In the genomic region with DNA sequence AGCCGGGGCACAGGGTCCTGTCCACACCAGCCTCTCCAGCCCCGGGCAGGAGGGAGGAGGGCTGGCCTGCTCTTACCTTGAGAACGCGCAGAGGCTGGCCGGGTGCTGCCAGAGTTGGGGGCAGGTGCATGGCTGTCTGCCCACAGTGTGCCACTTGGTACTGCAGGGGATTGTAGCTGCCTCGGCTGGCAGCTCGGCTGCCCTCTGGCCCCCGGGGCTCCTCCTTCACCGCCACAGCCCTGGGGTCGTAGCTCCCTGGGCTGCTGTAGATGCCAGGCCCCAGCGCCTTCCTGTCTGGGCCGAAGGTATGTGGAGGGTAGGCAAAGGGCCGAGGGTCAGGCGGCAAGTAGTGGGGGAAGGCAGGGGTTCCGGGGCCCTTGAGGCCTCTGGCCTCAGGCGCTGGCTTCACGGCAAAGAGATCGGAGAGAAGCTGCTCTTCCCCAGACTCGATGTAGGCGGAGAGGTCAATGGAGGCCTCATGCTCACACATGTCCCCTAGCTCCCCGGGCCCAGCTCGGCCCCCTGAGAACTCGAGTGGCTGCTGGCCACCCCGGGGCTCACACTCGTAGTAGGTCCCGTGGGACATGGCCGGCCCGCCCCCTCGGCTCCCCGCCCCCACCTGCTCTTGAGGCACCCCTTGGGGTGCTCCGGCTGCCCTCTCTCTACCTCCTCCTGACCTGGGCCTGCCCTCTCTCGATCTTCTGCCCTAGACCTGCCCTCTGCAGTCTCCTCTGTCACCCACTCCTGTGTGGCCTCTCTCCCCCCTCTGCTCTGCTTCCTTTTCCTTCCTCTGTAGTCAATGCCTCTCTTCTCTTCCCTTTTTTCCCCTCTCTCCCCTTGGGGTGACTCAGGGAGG, we compare ENCODE assay signal across 15 cellular contexts. TPM values are rescaled to one million over a fixed set of nuclear protein-coding genes. Genes with fewer than 3 reads are reported as not detected.
A peak's percentile ranks its signal among the peaks of the same experiment; 100 is the strongest.
DNase-seq lines count a peak whose midpoint lies in the region; ATAC-seq and TF ChIP-seq lines count a peak whose summit lies in the region.
"Had no signal": no experiment of that assay in that cellular context is flagged by ENCODE, and none has a peak within 500 bp of the region (broad histone marks: within the 10 kb centered on the region; RNA-seq: fewer than 3 reads in every experiment).

A gene (minus strand): TSS at position 750 of the 856 bp plus-strand sequence. CDS start 164 bp downstream, at position 586.

- H3K27me3 ChIP-seq in OCI-LY3 (ENCODE audit: low read depth, low read length) = peaks cover 25% of the 10 kb centered on the region
- no peaks in the 10 kb centered on the region for H3K27me3 ChIP-seq in ascending aorta
- H3K27me3 ChIP-seq in osteoblast (ENCODE audit: insufficient read depth, low read length) = no peaks in the 10 kb centered on the region
- H3K27me3 ChIP-seq: thyroid gland had no signal

- intact Hi-C loops in dendritic cell treated with granulocyte-macrophage colony-stimulating factor and Interleukin-4, amounts not matched to agents 40 ng/mL and 50 ng/mL, for 4 days (cut with micrococcal nuclease) = no loop called here
- intact Hi-C loops in ascending aorta (cut with DNase I) = no loop called here

- peak within 1 kb of the TSS; percentile 87 for H3K4me2 ChIP-seq in OCI-LY3 (ENCODE audit: low read length)
- H3K4me2 ChIP-seq in osteoblast (ENCODE audit: insufficient read depth, low read length) = no peak within 1 kb of the TSS
- H3K4me2 ChIP-seq: PC-9 had no signal

- TF ChIP-seq CTCF in OCI-LY3 (IDR thresholded peaks at IDR 0.05; ENCODE audit: low read depth, low read length) (no peak), ascending aorta (IDR thresholded peaks at IDR 0.05) (no peak), osteoblast (IDR thresholded peaks at IDR 0.05; ENCODE audit: extremely low read depth, low read depth, low read length) (no peak)

- H3K79me2 ChIP-seq in OCI-LY3 (ENCODE audit: low read length) (no peaks in the 10 kb centered on the region), osteoblast (ENCODE audit: insufficient read depth, low read length) (no peaks in the 10 kb centered on the region)

- no peaks in the 10 kb centered on the region for H3K36me3 Mint-ChIP-seq in activated T-cell treated with anti-CD3 and anti-CD28 coated beads, Interleukin-2, amount 50 U/mL, for 24 hours (ENCODE audit: low read depth)
- H3K36me3 Mint-ChIP-seq in dendritic cell treated with granulocyte-macrophage colony-stimulating factor and Interleukin-4, amounts not matched to agents 40 ng/mL and 50 ng/mL, for 4 days (ENCODE audit: low read depth) = no peaks in the 10 kb centered on the region
- H3K36me3 Mint-ChIP-seq in stimulated activated memory B cell treated with anti-CD40 and anti-IgM and Interleukin-4, amounts not matched to agents 10 μg/mL and 1 μg/mL and 100 μg/mL, for 72 hours = no peaks in the 10 kb centered on the region

- no peak for ATAC-seq in stimulated activated memory B cell treated with anti-CD40 and anti-IgM and Interleukin-4, amounts not matched to agents 10 μg/mL and 1 μg/mL and 100 μg/mL, for 72 hours
- no peak for ATAC-seq in HG03135 (IDR thresholded peaks at IDR 0.05; ENCODE audit: unreplicated experiment)

- no peaks in the 10 kb centered on the region for H3K9me3 Mint-ChIP-seq in activated T-cell treated with anti-CD3 and anti-CD28 coated beads, Interleukin-2, amount 50 U/mL, for 24 hours
- H3K9me3 Mint-ChIP-seq in dendritic cell treated with granulocyte-macrophage colony-stimulating factor and Interleukin-4, amounts not matched to agents 40 ng/mL and 50 ng/mL, for 4 days = no peaks in the 10 kb centered on the region
- H3K9me3 Mint-ChIP-seq in stimulated activated memory B cell treated with anti-CD40 and anti-IgM and Interleukin-4, amounts not matched to agents 10 μg/mL and 1 μg/mL and 100 μg/mL, for 72 hours = no peaks in the 10 kb centered on the region

- H3K4me1 ChIP-seq in OCI-LY3 (ENCODE audit: low read length) (peaks cover 29% of the 10 kb centered on the region), ascending aorta (peaks cover 6 to 11% of the 10 kb centered on the region in 2 donors), osteoblast (ENCODE audit: insufficient read depth, low read length) (peaks cover 32% of the 10 kb centered on the region)
- H3K4me1 ChIP-seq: prostate gland had no signal

- 0 out of 2 replicates have a peak within 1 kb of the TSS, but pooled peaks have one; percentile 25 for H3K9ac ChIP-seq in OCI-LY3 (ENCODE audit: low read length)

- H4K20me1 ChIP-seq in OCI-LY3 (ENCODE audit: insufficient read depth, low read length) = no peaks in the 10 kb centered on the region
- H4K20me1 ChIP-seq in osteoblast (ENCODE audit: insufficient read depth, low read length) = no peaks in the 10 kb centered on the region

- H3K9me3 ChIP-seq in OCI-LY3 (ENCODE audit: insufficient read depth, low read length) (no peaks in the 10 kb centered on the region), ascending aorta (no peaks in the 10 kb centered on the region), osteoblast (ENCODE audit: low read depth, low read length) (no peaks in the 10 kb centered on the region)
- H3K9me3 ChIP-seq: heart left ventricle, prostate gland, thyroid gland had no signal

- H3K4me3 ChIP-seq in OCI-LY3 (ENCODE audit: low read length) (peak within 1 kb of the TSS; percentile 65; the same call in 1 of the 2 replicates), ascending aorta (no peak within 1 kb of the TSS), osteoblast (ENCODE audit: insufficient read depth, low read length) (no peak within 1 kb of the TSS)
- H3K4me3 ChIP-seq: PC-9, prostate gland, thyroid gland had no signal

- H3K36me3 ChIP-seq in OCI-LY3 (replicated peaks; ENCODE audit: low read depth, low read length) (no peaks in the 10 kb centered on the region), ascending aorta (no peaks in the 10 kb centered on the region), osteoblast (ENCODE audit: insufficient read depth, low read length) (no peaks in the 10 kb centered on the region)
- H3K36me3 ChIP-seq: heart left ventricle, prostate gland, thyroid gland had no signal

- H3K27ac Mint-ChIP-seq in activated T-cell treated with anti-CD3 and anti-CD28 coated beads, Interleukin-2, amount 50 U/mL, for 24 hours = peak within 1 kb of the TSS; percentile 77
- H3K27ac Mint-ChIP-seq in dendritic cell treated with granulocyte-macrophage colony-stimulating factor and Interleukin-4, amounts not matched to agents 40 ng/mL and 50 ng/mL, for 4 days = peak within 1 kb of the TSS; percentile 83
- peak within 1 kb of the TSS; percentile 83 for H3K27ac Mint-ChIP-seq in stimulated activated memory B cell treated with anti-CD40 and anti-IgM and Interleukin-4, amounts not matched to agents 10 μg/mL and 1 μg/mL and 100 μg/mL, for 72 hours

- DNase-seq in activated T-cell treated with anti-CD3 and anti-CD28 coated beads, Interleukin-2, amount 50 U/mL, for 24 hours = no peak
- DNase-seq in activated T-cell treated with anti-CD3 and anti-CD28 coated beads for 4 hours (no peak), ascending aorta (ENCODE audit: low spot score in 2 of 2) (no peak), osteoblast (ENCODE audit: insufficient read length, low spot score, missing footprints) (no peak)
- DNase-seq: heart left ventricle, NCI-H2081 treated with DMSO at 0.1 percent for 48 hours, PC-9, thyroid gland had no signal

- H3K27ac ChIP-seq in OCI-LY3 (ENCODE audit: low read length) (0 out of 2 replicates have a peak within 1 kb of the TSS, but pooled peaks have one; percentile 15), ascending aorta (no peak within 1 kb of the TSS), osteoblast (ENCODE audit: low read depth, low read length) (no peak within 1 kb of the TSS)
- H3K27ac ChIP-seq: PC-9, prostate gland, thyroid gland had no signal

- peak within 1 kb of the TSS; percentile 99 for H2AFZ ChIP-seq in OCI-LY3 (ENCODE audit: low read depth, low read length)
- H2AFZ ChIP-seq in osteoblast (ENCODE audit: low read length) = no peak within 1 kb of the TSS
- H2AFZ ChIP-seq: PC-9 had no signal

- no peaks in the 10 kb centered on the region for H3K27me3 Mint-ChIP-seq in activated T-cell treated with anti-CD3 and anti-CD28 coated beads, Interleukin-2, amount 50 U/mL, for 24 hours
- peaks cover 8% of the 10 kb centered on the region for H3K27me3 Mint-ChIP-seq in dendritic cell treated with granulocyte-macrophage colony-stimulating factor and Interleukin-4, amounts not matched to agents 40 ng/mL and 50 ng/mL, for 4 days
- peaks cover 14% of the 10 kb centered on the region for H3K27me3 Mint-ChIP-seq in stimulated activated memory B cell treated with anti-CD40 and anti-IgM and Interleukin-4, amounts not matched to agents 10 μg/mL and 1 μg/mL and 100 μg/mL, for 72 hours

- H3K4me1 Mint-ChIP-seq in activated T-cell treated with anti-CD3 and anti-CD28 coated beads, Interleukin-2, amount 50 U/mL, for 24 hours (ENCODE audit: low read depth) = peaks cover 53% of the 10 kb centered on the region
- peaks cover 65% of the 10 kb centered on the region for H3K4me1 Mint-ChIP-seq in dendritic cell treated with granulocyte-macrophage colony-stimulating factor and Interleukin-4, amounts not matched to agents 40 ng/mL and 50 ng/mL, for 4 days (ENCODE audit: low read depth)
- H3K4me1 Mint-ChIP-seq in stimulated activated memory B cell treated with anti-CD40 and anti-IgM and Interleukin-4, amounts not matched to agents 10 μg/mL and 1 μg/mL and 100 μg/mL, for 72 hours = peaks cover 42% of the 10 kb centered on the region

- H3K4me3 Mint-ChIP-seq in activated T-cell treated with anti-CD3 and anti-CD28 coated beads, Interleukin-2, amount 50 U/mL, for 24 hours = peak within 1 kb of the TSS; percentile 24
- H3K4me3 Mint-ChIP-seq in dendritic cell treated with granulocyte-macrophage colony-stimulating factor and Interleukin-4, amounts not matched to agents 40 ng/mL and 50 ng/mL, for 4 days = peak within 1 kb of the TSS; percentile 44
- H3K4me3 Mint-ChIP-seq in stimulated activated memory B cell treated with anti-CD40 and anti-IgM and Interleukin-4, amounts not matched to agents 10 μg/mL and 1 μg/mL and 100 μg/mL, for 72 hours = peak within 1 kb of the TSS; percentile 1

RNA-seq across cellular contexts. Expression of the gene that starts here (rescaled TPM):
- not detected for total RNA-seq in ascending aorta
- total RNA-seq in osteoblast = not detected in 2 replicates
- total RNA-seq: HT-29, lower leg skin, PC-9, prostate gland, thyroid gland had no signal
